In the genomic region with DNA sequence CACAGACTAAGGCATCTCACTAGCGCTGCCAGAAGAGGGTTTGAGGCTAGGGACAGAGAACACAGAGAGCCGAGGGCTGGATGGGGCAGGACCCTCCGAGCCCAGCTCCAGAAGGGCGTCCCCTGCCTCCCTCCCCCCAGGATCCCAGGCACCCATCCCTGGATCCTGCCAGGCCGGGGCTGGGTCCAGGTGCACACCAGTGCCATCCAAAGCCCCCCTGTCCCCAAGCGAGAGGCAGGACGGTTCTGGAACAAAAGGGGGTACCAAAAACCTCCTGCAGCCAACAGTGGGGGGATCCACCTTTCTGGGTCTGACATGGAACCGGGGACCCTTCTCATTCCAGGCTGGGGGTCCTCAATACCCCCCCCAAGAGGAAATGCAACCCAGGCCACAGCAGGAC, we compare ENCODE assay signal across 10 cellular contexts. TPM values are rescaled to one million over a fixed set of nuclear protein-coding genes. Genes with fewer than 3 reads are reported as not detected.
DNase-seq lines count a peak whose midpoint lies in the region; ATAC-seq and TF ChIP-seq lines count a peak whose summit lies in the region.
"Had no signal": no experiment of that assay in that cellular context is flagged by ENCODE, and none has a peak within 500 bp of the region (broad histone marks: within the 10 kb centered on the region; RNA-seq: fewer than 3 reads in every experiment).

No MANE protein-coding gene starts in this region.

- DNase-seq in GM23338 (ENCODE audit: low spot score) (no peak), T-helper 17 cell (no peak), mesendoderm (no peak), head of caudate nucleus (no peak)
- DNase-seq in stimulated activated CD4-positive, alpha-beta T cell treated with anti-CD3 and anti-CD28 coated beads, Interleukin-2, amount 100 ng/mL, for 24 hours: no peak

- no peak overlapping the region for H3K4ac ChIP-seq in mesendoderm (ENCODE audit: low read depth, low read length)

- no peak overlapping the region for H3K18ac ChIP-seq in mesendoderm (ENCODE audit: low read length)

- H3K9ac ChIP-seq in BLaER1 treated with 17β-estradiol and CSF1 and Interleukin-3, amounts not matched to agents 10 nM and 100 nM: peak overlapping the region; percentile 59 to 98 (median 74); a peak in 20 of 22 replicates
- H3K9ac ChIP-seq in mesendoderm (ENCODE audit: low read length): no peak overlapping the region

- H3K79me2 ChIP-seq in GM23338 (replicated peaks; ENCODE audit: insufficient read depth) (peaks cover 11% of the 10 kb centered on the region), mesendoderm (ENCODE audit: control insufficient read depth, insufficient read depth, low read length) (peaks cover 21% of the 10 kb centered on the region)

- H3K56ac ChIP-seq in mesendoderm (ENCODE audit: low read length): peak overlapping the region; percentile 37

- H3K4me2 ChIP-seq in BLaER1 treated with 17β-estradiol and CSF1 and Interleukin-3, amounts not matched to agents 10 nM and 100 nM: peak overlapping the region; percentile 98 to 100 (median 99)
- H3K4me2 ChIP-seq in GM23338 (peak overlapping the region; percentile 86), mesendoderm (ENCODE audit: low read length) (no peak overlapping the region)

- ATAC-seq in GM23338 (no peak), T-helper 17 cell (no peak), GM21737 (IDR thresholded peaks at IDR 0.05; ENCODE audit: unreplicated experiment) (no peak), GM21423 (IDR thresholded peaks at IDR 0.05; ENCODE audit: unreplicated experiment) (no peak)

- peak overlapping the region in 10 of 11 experiments; percentile 48 to 99 (median 96); a peak in 20 of 22 replicates for H3K27ac ChIP-seq in BLaER1 treated with 17β-estradiol and CSF1 and Interleukin-3, amounts not matched to agents 10 nM and 100 nM
- H3K27ac ChIP-seq in GM23338 (ENCODE audit: low read depth): no peak overlapping the region
- no peak overlapping the region for H3K27ac ChIP-seq in mesendoderm (ENCODE audit: low read depth, low read length)

- H3K27ac Mint-ChIP-seq in GM23338 (no peak overlapping the region), T-helper 17 cell (peak overlapping the region; percentile 83)

- no peaks in the 10 kb centered on the region for H3K27me3 ChIP-seq in BLaER1 treated with 17β-estradiol and CSF1 and Interleukin-3, amounts not matched to agents 10 nM and 100 nM
- no peaks in the 10 kb centered on the region for H3K27me3 ChIP-seq in GM23338 (ENCODE audit: insufficient read depth)
- no peaks in the 10 kb centered on the region for H3K27me3 ChIP-seq in mesendoderm (ENCODE audit: insufficient read depth, low read length, poor library complexity)

- no peak overlapping the region for H4K5ac ChIP-seq in mesendoderm (ENCODE audit: low read length)

- no peak overlapping the region for H2AK5ac ChIP-seq in mesendoderm (ENCODE audit: low read length)

- H3K4me3 Mint-ChIP-seq in GM23338: no peak overlapping the region
- H3K4me3 Mint-ChIP-seq in T-helper 17 cell: peak overlapping the region; percentile 81

- H3K36me3 ChIP-seq in BLaER1 treated with 17β-estradiol and CSF1 and Interleukin-3, amounts not matched to agents 10 nM and 100 nM: peaks cover 0 to 17% (median 7%) of the 10 kb centered on the region in 11 experiments; a peak in 14 of 22 replicates
- H3K36me3 ChIP-seq in GM23338 (ENCODE audit: insufficient read depth) (no peaks in the 10 kb centered on the region), mesendoderm (ENCODE audit: control insufficient read depth, insufficient read depth, low read length) (no peaks in the 10 kb centered on the region)

- intact Hi-C loops in head of caudate nucleus (cut with DNase I): no loop called here

- 0 out of 3 replicates have a peak, but pooled peaks cover 2% of the 10 kb centered on the region for H3K9me3 Mint-ChIP-seq in GM23338
- H3K9me3 Mint-ChIP-seq: activated T-cell treated with anti-CD3 and anti-CD28 coated beads, Interleukin-2, amount 50 U/mL, for 72 hours; HFFc6 had no signal

- H3K79me1 ChIP-seq in mesendoderm (ENCODE audit: low read length): peaks cover 10% of the 10 kb centered on the region

- H3K4me3 ChIP-seq in BLaER1 treated with 17β-estradiol and CSF1 and Interleukin-3, amounts not matched to agents 10 nM and 100 nM: peak overlapping the region; percentile 21 to 64 (median 42); a peak in 15 of 20 replicates
- H3K4me3 ChIP-seq in GM23338: no peak overlapping the region; the same call in 1 of the 2 replicates
- H3K4me3 ChIP-seq in mesendoderm (ENCODE audit: low read length): no peak overlapping the region

- peaks cover 27% of the 10 kb centered on the region for H3K27me3 Mint-ChIP-seq in GM23338 (ENCODE audit: insufficient read depth, low read depth, poor library complexity)
- H3K27me3 Mint-ChIP-seq in T-helper 17 cell: no peaks in the 10 kb centered on the region

- TF ChIP-seq CTCF in GM23338 (conservative IDR thresholded peaks at IDR 0.05; ENCODE audit: low read depth in 2 of 2): no peak

- no peak overlapping the region for H2BK5ac ChIP-seq in mesendoderm (ENCODE audit: low read length)

- no peak overlapping the region for H4K8ac ChIP-seq in mesendoderm (ENCODE audit: low read depth, low read length)

- no peaks in the 10 kb centered on the region for H3K9me3 ChIP-seq in BLaER1 treated with 17β-estradiol and CSF1 and Interleukin-3, amounts not matched to agents 10 nM and 100 nM (replicated peaks in 1 of 11)
- H3K9me3 ChIP-seq in T-helper 17 cell (ENCODE audit: control insufficient read depth, low read length, poor library complexity, severe bottlenecking): no peaks in the 10 kb centered on the region

- H2BK120ac ChIP-seq in mesendoderm (ENCODE audit: low read depth, low read length): no peak overlapping the region

- H3K23ac ChIP-seq in mesendoderm (ENCODE audit: low read length): no peak overlapping the region

- H3K4me1 Mint-ChIP-seq in GM23338 (peaks cover 40% of the 10 kb centered on the region), T-helper 17 cell (peaks cover 31% of the 10 kb centered on the region)

- H4K20me1 ChIP-seq in BLaER1 treated with 17β-estradiol and CSF1 and Interleukin-3, amounts not matched to agents 10 nM and 100 nM: peaks cover 5 to 93% (median 52%) of the 10 kb centered on the region in 11 experiments; a peak in 18 of 22 replicates
- no peaks in the 10 kb centered on the region; the same call in 1 of the 2 replicates for H4K20me1 ChIP-seq in GM23338 (replicated peaks; ENCODE audit: insufficient read depth)

- no peak overlapping the region for H2AFZ ChIP-seq in GM23338

- no CpG with 5 or more reads among the region's 8 CpGs for WGBS in mesendoderm (ENCODE audit: extremely low coverage, insufficient coverage, low lambda C conversion rate)

- peaks cover 62 to 85% (median 81%) of the 10 kb centered on the region in 10 experiments for H3K4me1 ChIP-seq in BLaER1 treated with 17β-estradiol and CSF1 and Interleukin-3, amounts not matched to agents 10 nM and 100 nM
- H3K4me1 ChIP-seq in GM23338 (ENCODE audit: insufficient read depth): peaks cover 27% of the 10 kb centered on the region
- peaks cover 9% of the 10 kb centered on the region for H3K4me1 ChIP-seq in mesendoderm (ENCODE audit: control insufficient read depth, low read depth, low read length)

- H3K9me2 ChIP-seq in GM23338 (ENCODE audit: insufficient read depth): no peaks in the 10 kb centered on the region

- H3F3A ChIP-seq in GM23338 (replicated peaks; ENCODE audit: low read depth): peaks cover 25% of the 10 kb centered on the region

- H3K36me3 Mint-ChIP-seq in GM23338 (ENCODE audit: low read depth) (peaks cover 5% of the 10 kb centered on the region; the same call in 2 of the 3 replicates), T-helper 17 cell (ENCODE audit: low read depth) (no peaks in the 10 kb centered on the region)

- H2BK15ac ChIP-seq in mesendoderm (replicated peaks; ENCODE audit: low read depth): no peak overlapping the region

TF ChIP-seq in GM23338, 12 proteins besides CTCF, POLR2A, EP300 and RAD21 (continues in another document):
- TF ChIP-seq NANOG (IDR thresholded peaks at IDR 0.05; ENCODE audit: borderline replicate concordance) (no peak), STAT1 (IDR thresholded peaks at IDR 0.05; ENCODE audit: unreplicated experiment) (no peak), POLR2AphosphoS5 (IDR thresholded peaks at IDR 0.05; ENCODE audit: low read depth) (no peak), EZH2 (IDR thresholded peaks at IDR 0.05; ENCODE audit: low read depth, unreplicated experiment) (no peak), JUNB (IDR thresholded peaks at IDR 0.05; ENCODE audit: unreplicated experiment) (no peak)

RNA-seq across cellular contexts. Expression of a gene that starts 4.4 kb away (rescaled TPM):
- total RNA-seq in GM23338 (2014; rRNA removed; shearing (Covaris generic)): 28.4 and 90.1 TPM in 2 replicates
- polyA plus RNA-seq in GM23338 (2016; fragmentation: Nextera tagmentation; extraction: Ambion mirVana): 20.2 and 23.5 TPM in 2 replicates
- total RNA-seq in T-helper 17 cell: 100 to 1,000 TPM in 1 of 2 donors, 10 to 100 TPM in 1; 98.7 to 107 TPM
- polyA plus RNA-seq in mesendoderm (2013, experiment 1 of 2): 28.3 TPM
- polyA plus RNA-seq in mesendoderm (2013, experiment 2 of 2): 27.2 TPM

RNA-seq across cellular contexts. Expression of a gene that starts 10.7 kb away (rescaled TPM):
- total RNA-seq in GM23338 (2014; rRNA removed; shearing (Covaris generic)): 20.2 and 22.0 TPM in 2 replicates
- 8.9 and 12.3 TPM in 2 replicates for polyA plus RNA-seq in GM23338 (2016; fragmentation: Nextera tagmentation; extraction: Ambion mirVana)
- total RNA-seq in T-helper 17 cell: 10 to 100 TPM; 37.9 to 46.5 TPM
- polyA plus RNA-seq in mesendoderm (2013, experiment 1 of 2): 32.7 TPM
- 33.5 TPM for polyA plus RNA-seq in mesendoderm (2013, experiment 2 of 2)

RNA-seq across cellular contexts. Expression of a gene that starts 32.6 kb away (rescaled TPM):
- total RNA-seq in GM23338 (2014; rRNA removed; shearing (Covaris generic)): 68.8 and 99.9 TPM in 2 replicates
- polyA plus RNA-seq in GM23338 (2016; fragmentation: Nextera tagmentation; extraction: Ambion mirVana): 34.2 and 37.1 TPM in 2 replicates
- total RNA-seq in T-helper 17 cell: 100 to 1,000 TPM; 121 to 125 TPM
- 33.9 TPM for polyA plus RNA-seq in mesendoderm (2013, experiment 1 of 2)
- 34.1 TPM for polyA plus RNA-seq in mesendoderm (2013, experiment 2 of 2)

RNA-seq across cellular contexts. Expression of a gene that starts 40.7 kb away (rescaled TPM):
- total RNA-seq in GM23338 (2014; rRNA removed; shearing (Covaris generic)): 2.8 and 6.0 TPM in 2 replicates
- 1.7 and 2.1 TPM in 2 replicates for polyA plus RNA-seq in GM23338 (2016; fragmentation: Nextera tagmentation; extraction: Ambion mirVana)
- 1 to 10 TPM; 4.6 to 6.0 TPM for total RNA-seq in T-helper 17 cell
- polyA plus RNA-seq in mesendoderm (2013, experiment 1 of 2): 0.20 TPM
- polyA plus RNA-seq in mesendoderm (2013, experiment 2 of 2): 0.20 TPM

RNA-seq across cellular contexts. Expression of a gene that starts 52.5 kb away (rescaled TPM):
- total RNA-seq in GM23338 (2014; rRNA removed; shearing (Covaris generic)): 10.6 and 12.4 TPM in 2 replicates
- polyA plus RNA-seq in GM23338 (2016; fragmentation: Nextera tagmentation; extraction: Ambion mirVana): 7.8 and 7.9 TPM in 2 replicates
- 1 to 10 TPM; 6.4 to 8.5 TPM for total RNA-seq in T-helper 17 cell
- 6.6 TPM for polyA plus RNA-seq in mesendoderm (2013, experiment 1 of 2)
- 6.4 TPM for polyA plus RNA-seq in mesendoderm (2013, experiment 2 of 2)

Comparison
In these comparisons a context has a peak if more than half of its experiments do, and no peak if none do; other contexts are left out.
1. H3K27ac ChIP-seq: peak in BLaER1 treated with 17β-estradiol and CSF1 and Interleukin-3, amounts not matched to agents 10 nM and 100 nM (10 of 11); none in GM23338 (single experiment) and mesendoderm (single experiment).
2. H3K4me3 ChIP-seq: peak in BLaER1 treated with 17β-estradiol and CSF1 and Interleukin-3, amounts not matched to agents 10 nM and 100 nM (10 of 10); none in GM23338 (single experiment) and mesendoderm (single experiment).